17 cellular contexts compared by ENCODE assay signal in genomic region chr1:37997256-37998088, GRCh38. TPM values are rescaled to one million over a fixed set of nuclear protein-coding genes. Genes with fewer than 3 reads are reported as not detected.
A peak's percentile ranks its signal among the peaks of the same experiment; 100 is the strongest.
DNase-seq lines count a peak whose midpoint lies in the region; ATAC-seq and TF ChIP-seq lines count a peak whose summit lies in the region.
"Had no signal": no experiment of that assay in that cellular context is flagged by ENCODE, and none has a peak within 500 bp of the region (broad histone marks: within the 10 kb centered on the region; RNA-seq: fewer than 3 reads in every experiment).

No MANE protein-coding gene starts in this region.

- H3K36me3 Mint-ChIP-seq in dendritic cell treated with granulocyte-macrophage colony-stimulating factor and Interleukin-4, amounts not matched to agents 40 ng/mL and 50 ng/mL, for 4 days (ENCODE audit: low read depth): peaks cover 44% of the 10 kb centered on the region
- H3K36me3 Mint-ChIP-seq in natural killer cell treated with Interleukin-12 subunit alpha and Interleukin-12 subunit beta and Interleukin-15 and Interleukin-18, amount 100 ng/mL, for 72 hours: peaks cover 4% of the 10 kb centered on the region

- H3K4me1 Mint-ChIP-seq in dendritic cell treated with granulocyte-macrophage colony-stimulating factor and Interleukin-4, amounts not matched to agents 40 ng/mL and 50 ng/mL, for 4 days (ENCODE audit: low read depth): peaks cover 77% of the 10 kb centered on the region
- peaks cover 36 to 52% of the 10 kb centered on the region in 2 donors for H3K4me1 Mint-ChIP-seq in natural killer cell treated with Interleukin-12 subunit alpha and Interleukin-12 subunit beta and Interleukin-15 and Interleukin-18, amount 100 ng/mL, for 72 hours (ENCODE audit: low read depth in 2 of 2)

- no peak for TF ChIP-seq CTCF in RWPE2 (IDR thresholded peaks at IDR 0.05; ENCODE audit: poor library complexity, severe bottlenecking)
- TF ChIP-seq CTCF in tibial nerve (IDR thresholded peaks at IDR 0.05): no peak

- H3K27ac ChIP-seq in RWPE2 (ENCODE audit: poor library complexity, severe bottlenecking) (peak overlapping the region; percentile 69), tibial nerve (peak overlapping the region; percentile 73 to 97 (median 84))
- H3K27ac ChIP-seq: PC-9 had no signal

- ATAC-seq in RWPE2 (ENCODE audit: low read depth): no peak
- no peak for ATAC-seq in natural killer cell treated with Interleukin-12 subunit alpha and Interleukin-12 subunit beta and Interleukin-15 and Interleukin-18, amount 100 ng/mL, for 72 hours
- ATAC-seq: activated CD8-positive, alpha-beta T cell treated with anti-CD3 and anti-CD28 coated beads, Interleukin-2, amount 10 ng/mL, durations not matched to agents 7 days and 5 days; stimulated activated naive CD8-positive, alpha-beta T cell treated with anti-CD3 and anti-CD28 coated beads, Interleukin-15, amount 100 ng/mL, for 72 hours had no signal

- no peak for TF ChIP-seq EP300 in tibial nerve (IDR thresholded peaks at IDR 0.05)

- H3K27me3 ChIP-seq in RWPE2 (ENCODE audit: insufficient read depth, poor library complexity, severe bottlenecking) (no peaks in the 10 kb centered on the region), tibial nerve (no peaks in the 10 kb centered on the region)
- H3K27me3 ChIP-seq: left lung had no signal

- intact Hi-C loops in dendritic cell treated with granulocyte-macrophage colony-stimulating factor and Interleukin-4, amounts not matched to agents 40 ng/mL and 50 ng/mL, for 4 days (cut with micrococcal nuclease): loop anchor here (10.0 kb wide), 1 partner anchor 193 kb away; the partner anchor contains the start of genes C1orf122 and YRDC

- H3K4me3 ChIP-seq in RWPE2 (ENCODE audit: severe bottlenecking) (no peak overlapping the region), tibial nerve (no peak overlapping the region)
- H3K4me3 ChIP-seq: PC-9 had no signal

- no peak for TF ChIP-seq POLR2A in tibial nerve (IDR thresholded peaks at IDR 0.05)

- peaks cover 12% of the 10 kb centered on the region for H3K36me3 ChIP-seq in RWPE2 (ENCODE audit: low read depth)
- peaks cover 0 to 24% (median 0%) of the 10 kb centered on the region in 3 donors for H3K36me3 ChIP-seq in tibial nerve

- no peaks in the 10 kb centered on the region for H3K9me3 Mint-ChIP-seq in dendritic cell treated with granulocyte-macrophage colony-stimulating factor and Interleukin-4, amounts not matched to agents 40 ng/mL and 50 ng/mL, for 4 days
- no peaks in the 10 kb centered on the region for H3K9me3 Mint-ChIP-seq in natural killer cell treated with Interleukin-12 subunit alpha and Interleukin-12 subunit beta and Interleukin-15 and Interleukin-18, amount 100 ng/mL, for 72 hours
- H3K9me3 Mint-ChIP-seq: activated naive CD4-positive, alpha-beta T cell treated with anti-CD3 and anti-CD28 coated beads, Interleukin-2, amount 50 U/mL, for 24 hours; stimulated activated naive CD8-positive, alpha-beta T cell treated with anti-CD3 and anti-CD28 coated beads, Interleukin-15, amount 100 ng/mL, for 72 hours had no signal

- no peak for DNase-seq in RWPE2 (ENCODE audit: low spot score)
- DNase-seq in natural killer cell treated with Interleukin-12 subunit alpha and Interleukin-12 subunit beta and Interleukin-15 and Interleukin-18, amount 100 ng/mL, for 72 hours (ENCODE audit: low spot score): no peak
- DNase-seq in tibial nerve (ENCODE audit: low spot score in 2 of 2): no peak
- DNase-seq in SKM-1 (lab: John Stamatoyannopoulos, UW; ENCODE audit: unreplicated experiment): no peak
- DNase-seq in MV-4-11 (lab: John Stamatoyannopoulos, UW): no peak
- DNase-seq in activated naive CD4-positive, alpha-beta T cell treated with anti-CD3 and anti-CD28 coated beads, Interleukin-2, amount 50 U/mL, for 16 hours: no peak
- DNase-seq: activated CD8-positive, alpha-beta T cell treated with anti-CD3 and anti-CD28 coated beads, Interleukin-2, amount 10 ng/mL, durations not matched to agents 7 days and 5 days; dermis blood vessel endothelial cell; NCI-H226; PC-9; stimulated activated CD4-positive, alpha-beta T cell treated with anti-CD3 and anti-CD28 coated beads, Interleukin-4, amount 100 ng/mL, for 4 hours; stimulated activated naive CD8-positive, alpha-beta T cell treated with anti-CD3 and anti-CD28 coated beads, Interleukin-15, amount 100 ng/mL, for 72 hours had no signal

- H3K4me3 Mint-ChIP-seq in dendritic cell treated with granulocyte-macrophage colony-stimulating factor and Interleukin-4, amounts not matched to agents 40 ng/mL and 50 ng/mL, for 4 days: no peak overlapping the region
- no peak overlapping the region for H3K4me3 Mint-ChIP-seq in natural killer cell treated with Interleukin-12 subunit alpha and Interleukin-12 subunit beta and Interleukin-15 and Interleukin-18, amount 100 ng/mL, for 72 hours

- H3K9me3 ChIP-seq in RWPE2 (ENCODE audit: severe bottlenecking) (no peaks in the 10 kb centered on the region), tibial nerve (no peaks in the 10 kb centered on the region)
- H3K9me3 ChIP-seq: left lung had no signal

- peak overlapping the region; percentile 91 for H3K27ac Mint-ChIP-seq in dendritic cell treated with granulocyte-macrophage colony-stimulating factor and Interleukin-4, amounts not matched to agents 40 ng/mL and 50 ng/mL, for 4 days
- peak overlapping the region; percentile 95 to 98 for H3K27ac Mint-ChIP-seq in natural killer cell treated with Interleukin-12 subunit alpha and Interleukin-12 subunit beta and Interleukin-15 and Interleukin-18, amount 100 ng/mL, for 72 hours

- WGBS in tibial nerve, 2 donors: 84 to 90% methylated on average over 21 to 23 of the region's 25 CpGs

- H3K27me3 Mint-ChIP-seq in dendritic cell treated with granulocyte-macrophage colony-stimulating factor and Interleukin-4, amounts not matched to agents 40 ng/mL and 50 ng/mL, for 4 days: no peaks in the 10 kb centered on the region
- H3K27me3 Mint-ChIP-seq in natural killer cell treated with Interleukin-12 subunit alpha and Interleukin-12 subunit beta and Interleukin-15 and Interleukin-18, amount 100 ng/mL, for 72 hours: no peaks in the 10 kb centered on the region
- H3K27me3 Mint-ChIP-seq: activated naive CD4-positive, alpha-beta T cell treated with anti-CD3 and anti-CD28 coated beads, Interleukin-2, amount 50 U/mL, for 24 hours; stimulated activated naive CD8-positive, alpha-beta T cell treated with anti-CD3 and anti-CD28 coated beads, Interleukin-15, amount 100 ng/mL, for 72 hours had no signal

- peaks cover 30% of the 10 kb centered on the region for H3K4me1 ChIP-seq in RWPE2 (ENCODE audit: insufficient read depth, poor library complexity, severe bottlenecking)
- H3K4me1 ChIP-seq in tibial nerve: peaks cover 0 to 77% (median 50%) of the 10 kb centered on the region in 4 donors

RNA-seq across cellular contexts. Expression of gene SF3A3, which starts 7.7 kb away (rescaled TPM):
- total RNA-seq in natural killer cell treated with Interleukin-12 subunit alpha and Interleukin-12 subunit beta and Interleukin-15 and Interleukin-18, amount 100 ng/mL, for 72 hours: 100 to 1,000 TPM in 1 of 2 donors, 10 to 100 TPM in 1; 90.7 to 174 TPM
- 10 to 100 TPM; 51.0 to 67.8 (median 62.8) TPM for total RNA-seq in tibial nerve

RNA-seq across cellular contexts. Expression of gene FHL3, which starts 7.8 kb away (rescaled TPM):
- total RNA-seq in natural killer cell treated with Interleukin-12 subunit alpha and Interleukin-12 subunit beta and Interleukin-15 and Interleukin-18, amount 100 ng/mL, for 72 hours: 10 to 100 TPM; 24.5 TPM
- 10 to 100 TPM; 25.1 to 32.7 (median 26.6) TPM for total RNA-seq in tibial nerve

RNA-seq across cellular contexts. Expression of gene UTP11, which starts 15.1 kb away (rescaled TPM):
- 10 to 100 TPM; 59.9 to 60.0 TPM for total RNA-seq in natural killer cell treated with Interleukin-12 subunit alpha and Interleukin-12 subunit beta and Interleukin-15 and Interleukin-18, amount 100 ng/mL, for 72 hours
- total RNA-seq in tibial nerve: 10 to 100 TPM; 16.5 to 36.8 (median 25.7) TPM

RNA-seq across cellular contexts. Expression of gene POU3F1, which starts 49.1 kb away (rescaled TPM):
- total RNA-seq in natural killer cell treated with Interleukin-12 subunit alpha and Interleukin-12 subunit beta and Interleukin-15 and Interleukin-18, amount 100 ng/mL, for 72 hours: under 1 TPM; 0.50 to 0.93 TPM
- 10 to 100 TPM; 11.6 to 53.4 (median 24.8) TPM for total RNA-seq in tibial nerve
- total RNA-seq: activated CD8-positive, alpha-beta T cell treated with anti-CD3 and anti-CD28 coated beads, Interleukin-2, amount 10 ng/mL, durations not matched to agents 7 days and 5 days; left lung; PC-9; pulmonary artery endothelial cell; T-helper 2 cell treated with Interferon-gamma antibody and Interleukin-4, amounts not matched to agents 100 ng/mL and 5 ng/mL, for 36 hours had no signal

RNA-seq across cellular contexts. Expression of gene INPP5B, which starts 50.6 kb away (rescaled TPM):
- total RNA-seq in natural killer cell treated with Interleukin-12 subunit alpha and Interleukin-12 subunit beta and Interleukin-15 and Interleukin-18, amount 100 ng/mL, for 72 hours: 10 to 100 TPM; 48.1 to 86.0 TPM
- total RNA-seq in tibial nerve: 10 to 100 TPM; 39.1 to 52.5 (median 49.0) TPM
